In the genomic region with DNA sequence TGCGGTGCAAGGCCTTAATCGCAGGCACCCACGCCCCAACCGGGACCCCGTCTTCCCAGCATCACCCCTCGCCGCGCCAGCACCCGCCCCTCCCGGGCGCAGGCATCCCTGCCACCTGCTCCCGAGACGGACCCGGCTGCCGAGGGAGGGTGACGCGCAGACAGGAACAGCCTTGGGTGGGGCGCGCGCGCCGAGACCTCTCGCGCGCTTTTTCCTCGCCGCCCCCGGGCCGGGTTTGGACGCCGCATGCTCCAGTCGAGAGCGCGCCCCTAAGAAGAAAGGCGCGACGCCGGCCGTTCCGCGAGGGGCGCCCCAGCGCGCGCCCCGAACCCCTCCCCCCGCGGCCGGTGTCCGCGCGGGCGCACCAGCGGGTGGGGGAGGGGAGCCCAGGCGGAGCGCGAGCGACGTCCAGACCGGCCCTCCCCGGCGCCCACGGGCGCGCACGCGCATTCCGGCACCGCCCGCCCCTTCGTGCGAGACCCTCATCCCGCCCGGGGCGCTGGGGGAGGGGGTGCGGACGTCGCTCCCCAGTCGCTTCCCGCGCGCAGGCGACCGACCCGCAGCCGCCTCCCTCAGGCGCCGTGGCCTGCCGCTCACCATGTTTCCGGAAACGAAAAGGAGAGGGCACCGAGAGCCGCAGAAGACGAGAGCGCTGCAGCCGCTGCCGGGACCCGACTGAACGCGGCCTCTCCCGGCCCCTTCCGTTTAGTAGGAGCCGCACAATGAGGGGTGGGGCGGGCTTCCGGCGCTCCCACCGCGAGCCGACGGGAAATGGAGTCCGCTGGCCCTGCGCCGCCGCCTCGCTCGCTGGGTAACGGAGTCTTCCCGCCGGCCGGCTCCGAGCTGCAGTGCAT, we compare ENCODE assay signal across 8 cellular contexts. TPM values are rescaled to one million over a fixed set of nuclear protein-coding genes. Genes with fewer than 3 reads are reported as not detected.
DNase-seq lines count a peak whose midpoint lies in the region; ATAC-seq, FAIRE-seq and TF ChIP-seq lines count a peak whose summit lies in the region.

TSS of gene CFL1 (minus strand) at position 681 of the 854 bp plus-strand sequence. CDS start at position 600, 81 bp downstream.

- peak within 1 kb of the TSS; percentile 93 for H3K27ac ChIP-seq in angular gyrus (ENCODE audit: low read depth, low read length)

- intact Hi-C loops in T-helper 2 cell treated with Interferon-gamma antibody and Interleukin-4, amounts not matched to agents 100 ng/mL and 5 ng/mL, for 36 hours (cut with micrococcal nuclease): loop anchor here (1.0 to 2.0 kb wide), 6 partner anchors 31 to 411 kb away; partner anchors contain the start of genes C11orf68, DRAP1, FIBP and KAT5
- intact Hi-C loops in left ventricle myocardium superior (cut with micrococcal nuclease): no loop called here

- DNase-seq in GM12891 (ENCODE audit: insufficient read length, low spot score) (peak; percentile 82), NCI-H146 treated with DMSO at 0.1 percent for 48 hours (lab: John Stamatoyannopoulos, UW; ENCODE audit: unreplicated experiment) (peak; percentile 93), left ventricle myocardium superior (peak; percentile 100), pulmonary artery endothelial cell (ENCODE audit: low read depth, low spot score) (peak; percentile 89), urothelium cell line (ENCODE audit: low spot score) (peak; percentile 94)

- TF ChIP-seq POLR2A in GM12891 (IDR thresholded peaks at IDR 0.05; ENCODE audit: low read depth, low read length): peak; percentile 98

- ATAC-seq in HG02852 (IDR thresholded peaks at IDR 0.05; ENCODE audit: unreplicated experiment) (peak; percentile 46), left ventricle myocardium superior (peak; percentile 76)

- FAIRE-seq in GM12891 (lab: Jason Lieb, UNC) (peak; percentile 40), urothelium cell line (lab: Jason Lieb, UNC) (peak; percentile 55)

TF ChIP-seq in GM12891, 5 proteins besides CTCF, POLR2A, EP300 and RAD21:
- TF ChIP-seq POLR2AphosphoS5 (IDR thresholded peaks at IDR 0.05; ENCODE audit: low read depth, low read length) (peak; percentile 99), TAF1 (IDR thresholded peaks at IDR 0.05; ENCODE audit: low read depth, low read length) (peak; percentile 94), POU2F2 (IDR thresholded peaks at IDR 0.05; ENCODE audit: low read depth, low read length) (peak; percentile 89; the same call in 1 of the 2 replicates), SPI1 (IDR thresholded peaks at IDR 0.05; ENCODE audit: low read depth, low read length) (0 out of 2 replicates have a peak, but pooled peaks have one; percentile 1), PAX5 (IDR thresholded peaks at IDR 0.05; ENCODE audit: insufficient read depth, low read length, severe bottlenecking) (peak; percentile 0)

RNA-seq across cellular contexts. Expression of gene CFL1, which starts in this region (rescaled TPM):
- polyA plus RNA-seq in GM12891 (2012; ENCODE audit: low read depth, missing spikeins): 899 TPM
- 1,805 and 1,835 TPM in 2 replicates for total RNA-seq in T-helper 2 cell treated with Interferon-gamma antibody and Interleukin-4, amounts not matched to agents 100 ng/mL and 5 ng/mL, for 36 hours
- total RNA-seq in left ventricle myocardium superior (334 TPM), pulmonary artery endothelial cell (1,363 and 1,402 TPM in 2 replicates)

Comparison
In these comparisons a context has a peak if more than half of its experiments do, and no peak if none do; other contexts are left out.
1. Peak in every context shown above with its lines: DNase-seq, ATAC-seq and H3K27ac ChIP-seq.